In genomic region chr20:13220857-13221297, GRCh38 we compare ENCODE assay signal across 8 cellular contexts. TPM values are rescaled to one million over a fixed set of nuclear protein-coding genes. Genes with fewer than 3 reads are reported as not detected.
DNase-seq lines count a peak whose midpoint lies in the region; ATAC-seq and TF ChIP-seq lines count a peak whose summit lies in the region.

ISM1 (plus strand) TSS chr20:13221274; CDS start chr20:13221777, 503 bp downstream.

- H3K9me3 ChIP-seq in SK-N-SH, result no peaks in the 10 kb centered on the region
- no peaks in the 10 kb centered on the region for H3K9me3 ChIP-seq in left lung

- 3% methylated on average over 11 of the region's 39 CpGs for WGBS in SK-N-SH (ENCODE audit: low lambda C conversion rate)

- H3K27me3 ChIP-seq in SK-N-SH (ENCODE audit: insufficient read depth) (peaks cover 44% of the 10 kb centered on the region), left lung (peaks cover 16 to 58% of the 10 kb centered on the region in 2 donors)

- TF ChIP-seq CTCF in SK-N-SH (IDR thresholded peaks at IDR 0.05), result no peak
- no peak for TF ChIP-seq CTCF in left lung (IDR thresholded peaks at IDR 0.05)

- TF ChIP-seq EP300 in SK-N-SH (IDR thresholded peaks at IDR 0.05; ENCODE audit: borderline replicate concordance in 1 of 2, low read depth in 1 of 2, low read length in 1 of 2), result no peak

- H3K4me3 ChIP-seq in SK-N-SH (ENCODE audit: low read depth in 2 of 2, low read length in 1 of 2) (peak within 1 kb of the TSS; percentile 43; a peak in 3 of 4 replicates), left lung (peak within 1 kb of the TSS; percentile 41 to 44)

- H3K36me3 ChIP-seq in SK-N-SH (replicated peaks in 1 of 2; ENCODE audit: control insufficient read depth in 1 of 2, insufficient read depth in 2 of 2, low read length in 1 of 2), result no peaks in the 10 kb centered on the region
- H3K36me3 ChIP-seq in left lung, result no peaks in the 10 kb centered on the region

- CTCF ChIA-PET in SK-N-SH (lab: Yijun Ruan, JAX), result interaction anchor here (1.2 kb wide), 1 partner anchor 41 kb away, joined by 6 read pairs; no protein-coding TSS in a partner anchor

- no peaks in the 10 kb centered on the region for H3K9me2 ChIP-seq in SK-N-SH

- H3K4me1 ChIP-seq in SK-N-SH (ENCODE audit: control insufficient read depth in 1 of 2, insufficient read depth in 2 of 2, low read depth in 1 of 2, low read length in 1 of 2), result peaks cover 0 to 14% of the 10 kb centered on the region in 2 experiments; a peak in 1 of 4 replicates
- peaks cover 8 to 20% of the 10 kb centered on the region in 2 donors for H3K4me1 ChIP-seq in left lung

- peak within 1 kb of the TSS; percentile 79 for H3K4me2 ChIP-seq in SK-N-SH

- H3F3A ChIP-seq in SK-N-SH (replicated peaks; ENCODE audit: insufficient read depth), result no peaks in the 10 kb centered on the region

- no peak for TF ChIP-seq RAD21 in SK-N-SH (IDR thresholded peaks at IDR 0.05; ENCODE audit: low read length)

- intact Hi-C loops in left lung (cut with DNase I), result no loop called here

- DNase-seq in ACHN (peak; percentile 8), SK-N-SH (peak; percentile 68), T47D (ENCODE audit: low read depth in 1 of 2, low spot score in 1 of 2) (peak; percentile 25 to 54), left lung (peak; percentile 32 to 82), GF-D8 (lab: John Stamatoyannopoulos, UW) (no peak)
- DNase-seq in stimulated activated CD4-positive, alpha-beta T cell treated with anti-CD3 and anti-CD28 coated beads, TNF-alpha, amount 100 ng/mL, for 4 hours (ENCODE audit: low read depth in 3 of 3), result peak; percentile 22 to 38 (median 28)

- H3K79me2 ChIP-seq in SK-N-SH (ENCODE audit: insufficient read depth), result no peaks in the 10 kb centered on the region

- no peak within 1 kb of the TSS for H3K9ac ChIP-seq in SK-N-SH

- in situ Hi-C loops in ACHN (cut with HindIII; ENCODE audit: low pct_ligation_motif_present, low pct_unique_long_range_greater_than_20kb, low sequenced_read_pairs) (no loop called here), T47D (cut with HindIII; ENCODE audit: low pct_unique_long_range_greater_than_20kb, low sequenced_read_pairs) (no loop called here)

- no peak within 1 kb of the TSS for H2AFZ ChIP-seq in SK-N-SH (ENCODE audit: low read depth)

- POLR2A ChIA-PET in SK-N-SH (lab: Yijun Ruan, JAX), result no interaction called here

- peak; percentile 21 for ATAC-seq in GM21390 (IDR thresholded peaks at IDR 0.05; ENCODE audit: unreplicated experiment)
- peak; percentile 57 for ATAC-seq in left lung
- ATAC-seq in GM21717 (IDR thresholded peaks at IDR 0.05; ENCODE audit: unreplicated experiment), result no peak

- H3K27ac ChIP-seq in SK-N-SH (ENCODE audit: low read depth in 2 of 2, low read length in 1 of 2) (no peak within 1 kb of the TSS), left lung (no peak within 1 kb of the TSS)

- no peaks in the 10 kb centered on the region for H4K20me1 ChIP-seq in SK-N-SH (ENCODE audit: insufficient read depth)

TF ChIP-seq in SK-N-SH, 30 proteins besides CTCF, POLR2A, EP300 and RAD21:
- TF ChIP-seq JUND (IDR thresholded peaks at IDR 0.05) (no peak), FOXM1 (IDR thresholded peaks at IDR 0.05; ENCODE audit: low read depth) (no peak), GATA2 (CRISPR knock-in tag; IDR thresholded peaks at IDR 0.05) (no peak), PBX3 (IDR thresholded peaks at IDR 0.05) (no peak), POLR2AphosphoS5 (IDR thresholded peaks at IDR 0.05; ENCODE audit: low read depth, low read length) (no peak), IRF3 (IDR thresholded peaks at IDR 0.05; ENCODE audit: low read depth, low read length) (no peak), ZBTB33 (IDR thresholded peaks at IDR 0.05; ENCODE audit: borderline replicate concordance, low read depth) (no peak), SIN3A (IDR thresholded peaks at IDR 0.05; ENCODE audit: borderline replicate concordance, low read depth, low read length) (no peak)

RNA-seq across cellular contexts. Expression of gene ISM1, which starts in this region (rescaled TPM):
- polyA plus RNA-seq in SK-N-SH (2012; rRNA removed), result not detected in 2 replicates
- not detected in 2 replicates for polyA plus RNA-seq in SK-N-SH (2012; cell fraction: cytosol; rRNA removed)
- not detected in 2 replicates for polyA plus RNA-seq in SK-N-SH (2012; cell fraction: nucleus; rRNA removed)
- total RNA-seq in left lung, result 1 to 10 TPM in 1 of 2 donors, under 1 TPM in 1; 0.71 to 9.8 TPM

Comparison
In these comparisons a context has a peak if more than half of its experiments do, and no peak if none do; other contexts are left out.
1. Peak in DNase-seq, H3K4me3 ChIP-seq and H3K4me2 ChIP-seq in SK-N-SH; RNA of the gene not detected or under 1 TPM.